Comparison of ENCODE assay signal across 8 cellular contexts in genomic region chr21:38773108-38774061, GRCh38. TPM values are rescaled to one million over a fixed set of nuclear protein-coding genes. Genes with fewer than 3 reads are reported as not detected.
DNase-seq lines count a peak whose midpoint lies in the region; ATAC-seq, FAIRE-seq and TF ChIP-seq lines count a peak whose summit lies in the region.

No MANE protein-coding gene starts in this region.

- H4K8ac ChIP-seq in neuronal stem cell (ENCODE audit: low read depth, low read length): no peak overlapping the region

- peak overlapping the region; percentile 30 for H2BK12ac ChIP-seq in neuronal stem cell (ENCODE audit: low read length)

- H3K9ac ChIP-seq in neuronal stem cell (ENCODE audit: low read depth, low read length, poor library complexity): no peak overlapping the region

- no peak overlapping the region for H3K4me3 ChIP-seq in cardiac fibroblast (replicated peaks in 1 of 2; ENCODE audit: low read depth in 2 of 2, low read length in 2 of 2)
- no peak overlapping the region for H3K4me3 ChIP-seq in neuronal stem cell (ENCODE audit: low read length in 2 of 2)

- H3K18ac ChIP-seq in neuronal stem cell (ENCODE audit: low read length): no peak overlapping the region

- no peak for TF ChIP-seq CTCF in cardiac fibroblast (IDR thresholded peaks at IDR 0.05; ENCODE audit: low read depth, low read length)

- peaks cover 0 to 2% (median 0%) of the 10 kb centered on the region in 3 experiments for H3K27me3 ChIP-seq in neuronal stem cell (ENCODE audit: control insufficient read depth in 3 of 3, insufficient read depth in 3 of 3, low read depth in 1 of 3, low read length in 3 of 3)

- no peak overlapping the region for H3K14ac ChIP-seq in neuronal stem cell (ENCODE audit: low read length)

- no peak for FAIRE-seq in GM12891 (lab: Jason Lieb, UNC)

- no peak for TF ChIP-seq POLR2A in GM12891 (IDR thresholded peaks at IDR 0.05; ENCODE audit: low read depth, low read length)

- ATAC-seq in HG03565 (IDR thresholded peaks at IDR 0.05; ENCODE audit: unreplicated experiment) (peak; percentile 56), HG02870 (IDR thresholded peaks at IDR 0.05; ENCODE audit: unreplicated experiment) (no peak)

- H3K36me3 ChIP-seq in neuronal stem cell (replicated peaks in 1 of 2; ENCODE audit: control insufficient read depth in 2 of 2, insufficient read depth in 2 of 2, low read length in 2 of 2): no peaks in the 10 kb centered on the region

- H3K4me1 ChIP-seq in neuronal stem cell (ENCODE audit: control insufficient read depth in 2 of 2, insufficient read depth in 1 of 2, low read depth in 1 of 2, low read length in 2 of 2): peaks cover 0 to 9% of the 10 kb centered on the region in 2 donors

- peak; percentile 64 for DNase-seq in CD1c-positive myeloid dendritic cell (ENCODE audit: extremely low spot score)
- peak; percentile 92 to 99 for DNase-seq in cardiac fibroblast (ENCODE audit: low read depth in 2 of 2)
- no peak for DNase-seq in neuronal stem cell (ENCODE audit: low spot score)
- DNase-seq in NCI-H128 (lab: John Stamatoyannopoulos, UW; ENCODE audit: unreplicated experiment): no peak
- no peak for DNase-seq in GM12891 (ENCODE audit: insufficient read length, low spot score)
- no peak for DNase-seq in SIG-M5 (lab: John Stamatoyannopoulos, UW)

- H2AFZ ChIP-seq in neuronal stem cell (ENCODE audit: low read length): no peak overlapping the region

- H2AK5ac ChIP-seq in neuronal stem cell (ENCODE audit: low read depth, low read length): no peak overlapping the region

- no peak overlapping the region for H3K27ac ChIP-seq in neuronal stem cell (replicated peaks; ENCODE audit: low read length)

- H3K4me2 ChIP-seq in neuronal stem cell (ENCODE audit: insufficient read depth, low read length, poor library complexity, severe bottlenecking): no peak overlapping the region

- H3K4ac ChIP-seq in neuronal stem cell (ENCODE audit: low read length): no peak overlapping the region

- no peak overlapping the region for H3K23ac ChIP-seq in neuronal stem cell (ENCODE audit: low read depth, low read length, poor library complexity)

- no peak overlapping the region for H2BK15ac ChIP-seq in neuronal stem cell (ENCODE audit: low read length)

- no peak overlapping the region for H2BK5ac ChIP-seq in neuronal stem cell (ENCODE audit: low read length)

- WGBS in neuronal stem cell (ENCODE audit: extremely low coverage in 2 of 2, insufficient read length in 2 of 2, insufficient replicate concordance in 1 of 2), 2 donors: no CpG with 5 or more reads among the region's 18 CpGs

- H3K79me1 ChIP-seq in neuronal stem cell (ENCODE audit: low read depth, low read length): no peaks in the 10 kb centered on the region

- H3K9me3 ChIP-seq in neuronal stem cell (replicated peaks in 1 of 2; ENCODE audit: control insufficient read depth in 2 of 2, insufficient read depth in 1 of 2, low read depth in 1 of 2, low read length in 2 of 2): no peaks in the 10 kb centered on the region

- H4K91ac ChIP-seq in neuronal stem cell (ENCODE audit: low read depth, low read length, poor library complexity): no peak overlapping the region

- H2BK120ac ChIP-seq in neuronal stem cell (ENCODE audit: low read depth, low read length): peak overlapping the region; percentile 33

TF ChIP-seq in GM12891, 5 proteins besides CTCF, POLR2A, EP300 and RAD21:
- TF ChIP-seq POLR2AphosphoS5 (IDR thresholded peaks at IDR 0.05; ENCODE audit: low read depth, low read length) (no peak), PAX5 (IDR thresholded peaks at IDR 0.05; ENCODE audit: insufficient read depth, low read length, severe bottlenecking) (no peak), SPI1 (IDR thresholded peaks at IDR 0.05; ENCODE audit: low read depth, low read length) (no peak), TAF1 (IDR thresholded peaks at IDR 0.05; ENCODE audit: low read depth, low read length) (no peak), POU2F2 (IDR thresholded peaks at IDR 0.05; ENCODE audit: low read depth, low read length) (no peak)
TF ChIP-seq in GM12891: peak in this region for 0.

RNA-seq across cellular contexts. Expression of gene ETS2, which starts 32.3 kb away (rescaled TPM):
- 16.6 TPM for polyA plus RNA-seq in neuronal stem cell (2013, experiment 1 of 2)
- polyA plus RNA-seq in neuronal stem cell (2013, experiment 2 of 2): 16.6 TPM
- 2.0 TPM for polyA plus RNA-seq in GM12891 (2012; ENCODE audit: low read depth, missing spikeins)

Comparison
In these comparisons a context has a peak if more than half of its experiments do, and no peak if none do; other contexts are left out.
1. DNase-seq: peak in CD1c-positive myeloid dendritic cell (single experiment) and cardiac fibroblast (2 of 2); none in neuronal stem cell (single experiment), NCI-H128 (single experiment), GM12891 (single experiment) and SIG-M5 (single experiment).